Comparison of ENCODE assay signal across 27 cellular contexts in the genomic region with DNA sequence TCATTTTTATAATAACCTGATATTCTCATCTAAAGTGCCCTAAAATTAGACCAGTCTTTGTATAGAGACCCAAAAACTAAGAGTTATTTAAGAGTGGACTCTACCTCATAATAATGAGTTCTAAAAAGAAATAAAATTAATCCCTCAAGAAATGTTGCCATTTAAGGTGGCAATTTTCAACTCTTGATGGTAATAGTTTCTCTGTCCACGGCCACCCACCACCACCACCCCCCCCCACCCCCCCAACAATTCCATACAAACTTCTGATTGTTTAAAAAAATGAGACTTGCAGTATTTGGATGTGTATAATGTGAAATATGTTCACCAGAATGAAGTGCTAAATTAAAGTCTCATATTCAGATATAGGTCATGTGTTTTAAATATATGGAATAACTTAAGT.
"Had no signal": no experiment of that assay in that cellular context is flagged by ENCODE, and none has a peak within 500 bp of the region (broad histone marks: within the 10 kb centered on the region; RNA-seq: fewer than 3 reads in every experiment).

No MANE protein-coding gene starts in this region.

- ATAC-seq: activated CD8-positive, alpha-beta memory T cell treated with anti-CD3 and anti-CD28 coated beads, Interleukin-2, amount 10 ng/mL, durations not matched to agents 7 days and 5 days; activated T-helper 17 cell treated with anti-CD3 and anti-CD28 coated beads, Interleukin-2, amount 50 U/mL, for 72 hours had no signal

- H3K4me2 ChIP-seq: KMS-11 had no signal

- H3K27ac Mint-ChIP-seq: activated CD4-positive, alpha-beta memory T cell treated with anti-CD3 and anti-CD28 coated beads, Interleukin-2, amount 10 ng/mL, durations not matched to agents 7 days and 5 days; activated CD8-positive, alpha-beta memory T cell treated with anti-CD3 and anti-CD28 coated beads, Interleukin-2, amount 10 ng/mL, durations not matched to agents 7 days and 5 days; activated naive CD8-positive, alpha-beta T cell treated with anti-CD3 and anti-CD28 coated beads for 36 hours; activated T-helper 17 cell treated with anti-CD3 and anti-CD28 coated beads, Interleukin-2, amount 50 U/mL, for 72 hours had no signal

- H3K9ac ChIP-seq: KMS-11 had no signal

- H3K36me3 ChIP-seq: brain microvascular endothelial cell, cardiac muscle cell had no signal

- H3K27ac ChIP-seq: brain microvascular endothelial cell, cardiac muscle cell, KMS-11 had no signal

- H3K9me3 Mint-ChIP-seq: activated CD4-positive, alpha-beta memory T cell treated with anti-CD3 and anti-CD28 coated beads, Interleukin-2, amount 10 ng/mL, durations not matched to agents 7 days and 5 days; activated naive CD8-positive, alpha-beta T cell treated with anti-CD3 and anti-CD28 coated beads for 36 hours; activated T-helper 17 cell treated with anti-CD3 and anti-CD28 coated beads, Interleukin-2, amount 50 U/mL, for 72 hours had no signal

- H3K36me3 Mint-ChIP-seq: activated CD8-positive, alpha-beta memory T cell treated with anti-CD3 and anti-CD28 coated beads, Interleukin-2, amount 10 ng/mL, durations not matched to agents 7 days and 5 days; activated naive CD8-positive, alpha-beta T cell treated with anti-CD3 and anti-CD28 coated beads for 36 hours had no signal

- H3K4me3 ChIP-seq: cardiac muscle cell had no signal

- DNase-seq: activated CD4-positive, alpha-beta memory T cell treated with anti-CD3 and anti-CD28 coated beads, Interleukin-2, amount 10 ng/mL, durations not matched to agents 7 days and 5 days; activated CD4-positive, alpha-beta T cell treated with anti-CD3 and anti-CD28 coated beads for 1 hour; activated CD4-positive, alpha-beta T cell treated with anti-CD3 and anti-CD28 coated beads for 48 hours; activated CD4-positive, CD25-positive, alpha-beta regulatory T cell; activated CD8-positive, alpha-beta memory T cell treated with anti-CD3 and anti-CD28 coated beads for 24 hours; activated CD8-positive, alpha-beta memory T cell treated with anti-CD3 and anti-CD28 coated beads, Interleukin-2, amount 10 ng/mL, durations not matched to agents 7 days and 5 days; activated CD8-positive, alpha-beta memory T cell treated with anti-CD3 and anti-CD28 coated beads, Interleukin-2, amount 50 U/mL, for 48 hours; activated effector memory CD4-positive, alpha-beta T cell treated with anti-CD3 and anti-CD28 coated beads, Interleukin-2, amount 50 U/mL, for 16 hours; activated naive CD4-positive, alpha-beta T cell; activated naive CD4-positive, alpha-beta T cell treated with anti-CD3 and anti-CD28 coated beads, Interleukin-2, amount 50 U/mL, for 16 hours; activated naive CD8-positive, alpha-beta T cell treated with anti-CD3 and anti-CD28 coated beads for 36 hours; activated T-cell treated with anti-CD3 and anti-CD28 coated beads, Interleukin-2, amount 50 U/mL, for 48 hours; amniotic stem cell; aorta; brain microvascular endothelial cell; NCI-H1092; NCI-H1436 treated with DMSO at 0.1 percent for 48 hours; NCI-H2029; NCI-H524 treated with DMSO at 0.1 percent for 48 hours; NK-92 treated with Interleukin-12 subunit alpha and Interleukin-12 subunit beta, amount 100 ng/mL, for 24 hours; Right ventricle myocardium superior; T-helper 1 cell; T-helper 2 cell; T-helper 9 cell had no signal

- H3K4me1 Mint-ChIP-seq: activated naive CD8-positive, alpha-beta T cell treated with anti-CD3 and anti-CD28 coated beads for 36 hours had no signal

- H3K4me3 Mint-ChIP-seq: activated CD4-positive, alpha-beta memory T cell treated with anti-CD3 and anti-CD28 coated beads, Interleukin-2, amount 10 ng/mL, durations not matched to agents 7 days and 5 days; activated CD8-positive, alpha-beta memory T cell treated with anti-CD3 and anti-CD28 coated beads, Interleukin-2, amount 10 ng/mL, durations not matched to agents 7 days and 5 days; activated naive CD8-positive, alpha-beta T cell treated with anti-CD3 and anti-CD28 coated beads for 36 hours; activated T-helper 17 cell treated with anti-CD3 and anti-CD28 coated beads, Interleukin-2, amount 50 U/mL, for 72 hours had no signal
